ENCODE assay signal across 22 cellular contexts in genomic region chr16:15443753-15444152, GRCh38. TPM values are rescaled to one million over a fixed set of nuclear protein-coding genes. Genes with fewer than 3 reads are reported as not detected.
"Had no signal": no experiment of that assay in that cellular context is flagged by ENCODE, and none has a peak within 500 bp of the region (broad histone marks: within the 10 kb centered on the region; RNA-seq: fewer than 3 reads in every experiment).

No MANE protein-coding gene starts in this region.

- DNase-seq: colonic mucosa; effector CD4-positive, alpha-beta T cell; endodermal cell; erythroblast; foreskin melanocyte; head of caudate nucleus; kidney; left cardiac atrium; left ventricle myocardium superior; mesendoderm; naive thymus-derived CD4-positive, alpha-beta T cell; nephron progenitor cell; posterior cingulate gyrus; stimulated activated CD4-positive, alpha-beta T cell treated with anti-CD3 and anti-CD28 coated beads, Interleukin-2, amount 100 ng/mL, for 48 hours; stimulated activated naive CD8-positive, alpha-beta T cell treated with anti-CD3 and anti-CD28 coated beads, Interleukin-15, Interleukin-2, amounts not matched to agents 100 U/mL and 50 U/mL, for 24 hours; thyroid gland; uterus had no signal

- H2AFZ ChIP-seq: hepatocyte had no signal

- H3K4me1 ChIP-seq: colonic mucosa, thyroid gland, uterus had no signal

- H3K9me3 ChIP-seq: colonic mucosa, right atrium auricular region, suprapubic skin, thyroid gland, uterus had no signal

- H3K79me2 ChIP-seq: hepatocyte had no signal

- H3K36me3 ChIP-seq: colonic mucosa, right atrium auricular region, suprapubic skin, thyroid gland, uterus had no signal

- ATAC-seq: left cardiac atrium; left ventricle myocardium superior; naive thymus-derived CD4-positive, alpha-beta T cell; stimulated activated naive CD8-positive, alpha-beta T cell treated with anti-CD3 and anti-CD28 coated beads, Interleukin-15, Interleukin-2, amounts not matched to agents 100 U/mL and 50 U/mL, for 24 hours had no signal

- H3K4me2 ChIP-seq: hepatocyte, smooth muscle cell had no signal

- H3K4me3 ChIP-seq: colonic mucosa, hepatocyte, right atrium auricular region, smooth muscle cell, suprapubic skin, thyroid gland, uterus had no signal

- H3K27me3 ChIP-seq: colonic mucosa, hepatocyte, right atrium auricular region, suprapubic skin, thyroid gland, uterus had no signal

- H3K27ac ChIP-seq: colonic mucosa, hepatocyte, right atrium auricular region, suprapubic skin, thyroid gland, uterus had no signal

- FAIRE-seq: endothelial cell of umbilical vein, kidney had no signal

RNA-seq across cellular contexts. Expression of gene MPV17L, which starts 48.2 kb away (rescaled TPM):
- total RNA-seq: smooth muscle cell had no signal
- polyA plus RNA-seq: naive thymus-derived CD4-positive, alpha-beta T cell; smooth muscle cell had no signal
